Comparison of ENCODE assay signal across 5 cellular contexts in genomic region chr22:30100770-30101169, GRCh38. TPM values are rescaled to one million over a fixed set of nuclear protein-coding genes. Genes with fewer than 3 reads are reported as not detected.
"Had no signal": no experiment of that assay in that cellular context is flagged by ENCODE, and none has a peak within 500 bp of the region (broad histone marks: within the 10 kb centered on the region; RNA-seq: fewer than 3 reads in every experiment).

No MANE protein-coding gene starts in this region.

RNA-seq across cellular contexts. Expression of gene HORMAD2, which starts 20.5 kb away (rescaled TPM):
- total RNA-seq: activated CD8-positive, alpha-beta memory T cell treated with anti-CD3 and anti-CD28 coated beads for 36 hours; cardiac muscle cell; NCI-H460; PC-9; SK-MEL-5 had no signal
